21 cellular contexts compared by ENCODE assay signal in genomic region chr22:49107961-49108530, GRCh38.
"Had no signal": no experiment of that assay in that cellular context is flagged by ENCODE, and none has a peak within 500 bp of the region (broad histone marks: within the 10 kb centered on the region; RNA-seq: fewer than 3 reads in every experiment).

No MANE protein-coding gene starts in this region.

- H3K4me2 ChIP-seq: smooth muscle cell had no signal

- H3K27me3 Mint-ChIP-seq: dendritic cell treated with granulocyte-macrophage colony-stimulating factor and Interleukin-4, amounts not matched to agents 40 ng/mL and 50 ng/mL, for 4 days had no signal

- DNase-seq: effector memory CD8-positive, alpha-beta T cell; esophagus squamous epithelium; foreskin fibroblast; glutamatergic neuron; immature natural killer cell; left cardiac atrium; left ventricle myocardium inferior; mesenchymal stem cell; naive B cell; right cardiac atrium; stimulated activated CD4-positive, alpha-beta T cell treated with anti-CD3 and anti-CD28 coated beads, Interleukin-2, amount 100 ng/mL, for 48 hours; tibial artery; upper lobe of left lung; uterus had no signal

- H3K4me1 Mint-ChIP-seq: immature natural killer cell; naive B cell; nephron; stimulated activated memory B cell treated with anti-CD40 and anti-IgM and Interleukin-4, amounts not matched to agents 10 μg/mL and 1 μg/mL and 100 μg/mL, for 72 hours had no signal

- ATAC-seq: effector memory CD8-positive, alpha-beta T cell; gastroesophageal sphincter; left cardiac atrium; right cardiac atrium; stimulated activated memory B cell treated with anti-CD40 and anti-IgM and Interleukin-4, amounts not matched to agents 10 μg/mL and 1 μg/mL and 100 μg/mL, for 72 hours had no signal

- H3K4me3 ChIP-seq: esophagus squamous epithelium, gastroesophageal sphincter, left ventricle myocardium inferior, lung, smooth muscle cell, tibial artery, upper lobe of left lung, uterus had no signal

- H3K27ac Mint-ChIP-seq: dendritic cell treated with granulocyte-macrophage colony-stimulating factor and Interleukin-4, amounts not matched to agents 40 ng/mL and 50 ng/mL, for 4 days; effector memory CD8-positive, alpha-beta T cell; immature natural killer cell; nephron; stimulated activated memory B cell treated with anti-CD40 and anti-IgM and Interleukin-4, amounts not matched to agents 10 μg/mL and 1 μg/mL and 100 μg/mL, for 72 hours; stimulated activated naive CD8-positive, alpha-beta T cell treated with anti-CD3 and anti-CD28 coated beads, Interleukin-15, Interleukin-2, amounts not matched to agents 100 ng/mL and 50 ng/mL, for 24 hours had no signal

- H3K4me1 ChIP-seq: esophagus squamous epithelium, gastroesophageal sphincter, left ventricle myocardium inferior, tibial artery, upper lobe of left lung, uterus had no signal

- H3K36me3 Mint-ChIP-seq: immature natural killer cell; naive B cell; stimulated activated memory B cell treated with anti-CD40 and anti-IgM and Interleukin-4, amounts not matched to agents 10 μg/mL and 1 μg/mL and 100 μg/mL, for 72 hours had no signal

- H3K36me3 ChIP-seq: esophagus squamous epithelium, gastroesophageal sphincter, left ventricle myocardium inferior, tibial artery, upper lobe of left lung, uterus had no signal

- H3K9me3 Mint-ChIP-seq: dendritic cell treated with granulocyte-macrophage colony-stimulating factor and Interleukin-4, amounts not matched to agents 40 ng/mL and 50 ng/mL, for 4 days; effector memory CD8-positive, alpha-beta T cell; immature natural killer cell; naive B cell; nephron; stimulated activated memory B cell treated with anti-CD40 and anti-IgM and Interleukin-4, amounts not matched to agents 10 μg/mL and 1 μg/mL and 100 μg/mL, for 72 hours; stimulated activated naive CD8-positive, alpha-beta T cell treated with anti-CD3 and anti-CD28 coated beads, Interleukin-15, Interleukin-2, amounts not matched to agents 100 ng/mL and 50 ng/mL, for 24 hours had no signal

- H3K9me3 ChIP-seq: esophagus squamous epithelium, gastroesophageal sphincter, left ventricle myocardium inferior, tibial artery, upper lobe of left lung, uterus had no signal

- H3K27ac ChIP-seq: esophagus squamous epithelium, gastroesophageal sphincter, left ventricle myocardium inferior, tibial artery, upper lobe of left lung, uterus had no signal

- H3K4me3 Mint-ChIP-seq: dendritic cell treated with granulocyte-macrophage colony-stimulating factor and Interleukin-4, amounts not matched to agents 40 ng/mL and 50 ng/mL, for 4 days; effector memory CD8-positive, alpha-beta T cell; immature natural killer cell; naive B cell; nephron; stimulated activated memory B cell treated with anti-CD40 and anti-IgM and Interleukin-4, amounts not matched to agents 10 μg/mL and 1 μg/mL and 100 μg/mL, for 72 hours; stimulated activated naive CD8-positive, alpha-beta T cell treated with anti-CD3 and anti-CD28 coated beads, Interleukin-15, Interleukin-2, amounts not matched to agents 100 ng/mL and 50 ng/mL, for 24 hours had no signal

- H3K27me3 ChIP-seq: upper lobe of left lung, uterus had no signal
